16 cellular contexts compared by ENCODE assay signal in the genomic region with DNA sequence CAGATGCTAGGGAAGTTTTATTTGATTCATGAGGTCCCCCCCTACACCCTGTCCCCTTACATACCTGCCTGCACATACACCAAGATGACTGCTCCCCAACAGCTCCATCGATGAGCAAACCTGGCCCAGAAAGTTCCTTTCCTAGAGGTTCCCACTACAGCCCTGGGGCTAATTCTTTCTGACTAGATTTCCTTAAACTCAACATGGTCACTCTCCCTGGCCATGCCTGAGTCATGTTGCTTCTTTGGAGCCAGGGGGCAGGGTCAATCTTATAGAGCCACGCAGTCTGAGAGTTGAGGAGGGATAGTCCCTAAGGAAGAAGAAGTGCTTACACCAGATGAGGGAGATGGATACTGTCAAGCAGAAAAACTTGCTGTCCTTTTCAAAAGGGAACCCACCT.
"Had no signal": no experiment of that assay in that cellular context is flagged by ENCODE, and none has a peak within 500 bp of the region (broad histone marks: within the 10 kb centered on the region; RNA-seq: fewer than 3 reads in every experiment).

No MANE protein-coding gene starts in this region.

- H3K27me3 ChIP-seq: hepatocyte, ovary had no signal

- H3K4me1 ChIP-seq: neural progenitor cell, right atrium auricular region had no signal

- ATAC-seq: left lobe of liver; mucosa of descending colon; natural killer cell treated with Interleukin-12 subunit alpha and Interleukin-12 subunit beta and Interleukin-15 and Interleukin-18, amount 100 ng/mL, for 72 hours had no signal

- H3K9me3 ChIP-seq: mucosa of descending colon, ovary had no signal

- H3K4me2 ChIP-seq: hepatocyte, neural progenitor cell had no signal

- H3K36me3 Mint-ChIP-seq: neural progenitor cell had no signal

- H3K9ac ChIP-seq: neural progenitor cell had no signal

- H3K36me3 ChIP-seq: neural progenitor cell, ovary, right atrium auricular region had no signal

- H2AFZ ChIP-seq: hepatocyte, neural progenitor cell had no signal

- H3K79me2 ChIP-seq: hepatocyte had no signal

- H3K4me3 ChIP-seq: dorsolateral prefrontal cortex, hepatocyte, mucosa of descending colon, neural progenitor cell, ovary, right atrium auricular region had no signal

- H3K27ac ChIP-seq: dorsolateral prefrontal cortex, hepatocyte, neural progenitor cell, ovary, right atrium auricular region had no signal

- H3K4me3 Mint-ChIP-seq: natural killer cell treated with Interleukin-12 subunit alpha and Interleukin-12 subunit beta and Interleukin-15 and Interleukin-18, amount 100 ng/mL, for 72 hours; neural progenitor cell had no signal

- H3K27ac Mint-ChIP-seq: natural killer cell treated with Interleukin-12 subunit alpha and Interleukin-12 subunit beta and Interleukin-15 and Interleukin-18, amount 100 ng/mL, for 72 hours; neural progenitor cell had no signal

- DNase-seq: cortex of kidney; effector CD8-positive, alpha-beta T cell; foreskin melanocyte; mammary epithelial cell; mucosa of descending colon; nucleus accumbens; ovary; small intestine; stimulated activated CD4-positive, alpha-beta T cell treated with anti-CD3 and anti-CD28 coated beads, Interleukin-12 subunit alpha, Interleukin-12 subunit beta, amount 100 ng/mL, for 4 hours; stimulated activated naive CD4-positive, alpha-beta T cell had no signal
